In genomic region chr9:124256517-124257069, GRCh38 we compare ENCODE assay signal across 9 cellular contexts. TPM values are rescaled to one million over a fixed set of nuclear protein-coding genes. Genes with fewer than 3 reads are reported as not detected.
DNase-seq lines count a peak whose midpoint lies in the region; ATAC-seq and TF ChIP-seq lines count a peak whose summit lies in the region.
"Had no signal": no experiment of that assay in that cellular context is flagged by ENCODE, and none has a peak within 500 bp of the region (broad histone marks: within the 10 kb centered on the region; RNA-seq: fewer than 3 reads in every experiment).

No MANE protein-coding gene starts in this region.

- DNase-seq in AG20443 (ENCODE audit: low spot score): peak; percentile 89
- DNase-seq in H9: no peak
- no peak for DNase-seq in activated CD8-positive, alpha-beta T cell treated with anti-CD3 and anti-CD28 coated beads for 36 hours
- DNase-seq in kidney glomerular epithelial cell (lab: John Stamatoyannopoulos, UW): peak; percentile 92
- DNase-seq in NOMO-1 treated with DMSO at 0.1 percent for 48 hours (lab: John Stamatoyannopoulos, UW; ENCODE audit: unreplicated experiment): no peak
- DNase-seq in ascending aorta (ENCODE audit: low spot score in 2 of 2): no peak
- no peak for DNase-seq in stimulated activated CD4-positive, alpha-beta T cell treated with anti-CD3 and anti-CD28 coated beads, Interleukin-1b, Interleukin-23, amount 100 ng/mL, for 48 hours
- DNase-seq in effector memory CD4-positive, alpha-beta T cell: no peak
- DNase-seq: activated CD4-positive, alpha-beta T cell treated with anti-CD3 and anti-CD28 coated beads for 48 hours had no signal

- no peak overlapping the region for H2AFZ ChIP-seq in H9 (ENCODE audit: low read length)

- no peak overlapping the region for H2BK120ac ChIP-seq in H9 (ENCODE audit: low read depth, low read length, poor library complexity, severe bottlenecking)

- no peak overlapping the region for H3K14ac ChIP-seq in H9 (ENCODE audit: insufficient read depth, low read length)

- peaks cover 31 to 43% of the 10 kb centered on the region in 2 experiments for H3K4me1 Mint-ChIP-seq in H9
- H3K4me1 Mint-ChIP-seq in activated CD8-positive, alpha-beta T cell treated with anti-CD3 and anti-CD28 coated beads for 36 hours (ENCODE audit: low read depth): peaks cover 51% of the 10 kb centered on the region

- peak overlapping the region in 1 of 3 experiments; percentile 55; a peak in 2 of 7 replicates for H3K27ac Mint-ChIP-seq in H9
- H3K27ac Mint-ChIP-seq in activated CD8-positive, alpha-beta T cell treated with anti-CD3 and anti-CD28 coated beads for 36 hours: no peak overlapping the region

- H3K79me2 ChIP-seq in H9 (ENCODE audit: insufficient read depth, low read length): peaks cover 2% of the 10 kb centered on the region; the same call in 1 of the 2 replicates

- no peak overlapping the region for H3K4me2 ChIP-seq in H9 (ENCODE audit: insufficient read depth, insufficient read length, low read length)

- H3K27ac ChIP-seq in H9 (ENCODE audit: insufficient read length, low read depth, low read length): no peak overlapping the region
- no peak overlapping the region for H3K27ac ChIP-seq in ascending aorta
- H3K27ac ChIP-seq in effector memory CD4-positive, alpha-beta T cell (ENCODE audit: insufficient read depth, low read length, poor library complexity, severe bottlenecking): no peak overlapping the region

- TF ChIP-seq CTCF in H9 (conservative IDR thresholded peaks at IDR 0.05): no peak
- no peak for TF ChIP-seq CTCF in activated CD8-positive, alpha-beta T cell treated with anti-CD3 and anti-CD28 coated beads for 36 hours (IDR thresholded peaks at IDR 0.05)
- no peak for TF ChIP-seq CTCF in ascending aorta (IDR thresholded peaks at IDR 0.05)

- H3K27me3 ChIP-seq in H9 (ENCODE audit: insufficient read depth, low read length) (no peaks in the 10 kb centered on the region), ascending aorta (no peaks in the 10 kb centered on the region)
- no peaks in the 10 kb centered on the region for H3K27me3 ChIP-seq in effector memory CD4-positive, alpha-beta T cell (replicated peaks; ENCODE audit: control insufficient read depth, insufficient read depth, low read length, poor library complexity, severe bottlenecking)

- WGBS in H9 (ENCODE audit: extremely low coverage, insufficient read length, low lambda C conversion rate): no CpG with 5 or more reads among the region's 11 CpGs

- no peak overlapping the region for H2AK5ac ChIP-seq in H9 (ENCODE audit: insufficient read length, low read length)

- H3K9ac ChIP-seq in H9 (ENCODE audit: extremely low read depth, insufficient read length, low read length): no peak overlapping the region

- H3K79me1 ChIP-seq in H9 (ENCODE audit: insufficient read depth, low read depth, low read length, poor library complexity, severe bottlenecking): no peaks in the 10 kb centered on the region

- H2BK5ac ChIP-seq in H9 (ENCODE audit: insufficient read length, low read length): no peak overlapping the region

- H3K9me3 ChIP-seq in H9 (ENCODE audit: control insufficient read depth, low read depth, low read length): no peaks in the 10 kb centered on the region
- no peaks in the 10 kb centered on the region for H3K9me3 ChIP-seq in ascending aorta
- no peaks in the 10 kb centered on the region for H3K9me3 ChIP-seq in effector memory CD4-positive, alpha-beta T cell (ENCODE audit: control insufficient read depth, low read length)

- H4K91ac ChIP-seq in H9 (ENCODE audit: insufficient read length, low read depth, low read length): no peak overlapping the region

- no peak overlapping the region for H2BK12ac ChIP-seq in H9 (ENCODE audit: insufficient read length, low read depth, low read length)

- no peak overlapping the region for H3K23ac ChIP-seq in H9 (ENCODE audit: insufficient read length, low read depth, low read length)

- H3K4me3 ChIP-seq in ascending aorta: no peak overlapping the region
- H3K4me3 ChIP-seq in effector memory CD4-positive, alpha-beta T cell (ENCODE audit: insufficient read depth, low read depth, low read length, poor library complexity, severe bottlenecking): no peak overlapping the region

- no peak overlapping the region for H3T11ph ChIP-seq in H9 (ENCODE audit: low read length)

- H3K9me3 Mint-ChIP-seq in H9: peaks cover 0 to 4% of the 10 kb centered on the region in 2 experiments; a peak in 2 of 5 replicates
- no peaks in the 10 kb centered on the region for H3K9me3 Mint-ChIP-seq in activated CD8-positive, alpha-beta T cell treated with anti-CD3 and anti-CD28 coated beads for 36 hours

- peaks cover 2% of the 10 kb centered on the region for H4K20me1 ChIP-seq in H9 (ENCODE audit: control insufficient read depth, insufficient read depth, insufficient read length)

- no peak overlapping the region for H2BK15ac ChIP-seq in H9 (ENCODE audit: low read depth, low read length)

- no peaks in the 10 kb centered on the region for H3K36me3 ChIP-seq in ascending aorta
- H3K36me3 ChIP-seq in effector memory CD4-positive, alpha-beta T cell (ENCODE audit: control insufficient read depth, insufficient read depth, low read length): no peaks in the 10 kb centered on the region

- no peak overlapping the region for H4K8ac ChIP-seq in H9 (replicated peaks; ENCODE audit: insufficient read length, low read depth, low read length)

- H3K4me1 ChIP-seq in H9 (ENCODE audit: insufficient read depth, low read length) (no peaks in the 10 kb centered on the region; the same call in 1 of the 2 replicates), ascending aorta (peaks cover 14 to 25% of the 10 kb centered on the region in 2 donors)
- H3K4me1 ChIP-seq in effector memory CD4-positive, alpha-beta T cell (ENCODE audit: control insufficient read depth, insufficient read depth, low read length, poor library complexity, severe bottlenecking): no peaks in the 10 kb centered on the region

- ATAC-seq in activated CD8-positive, alpha-beta T cell treated with anti-CD3 and anti-CD28 coated beads for 36 hours: no peak

- intact Hi-C loops in activated CD8-positive, alpha-beta T cell treated with anti-CD3 and anti-CD28 coated beads for 36 hours (cut with micrococcal nuclease): no loop called here
- intact Hi-C loops in ascending aorta (cut with DNase I): no loop called here

- H2BK20ac ChIP-seq in H9 (ENCODE audit: low read depth, low read length, poor library complexity, severe bottlenecking): no peak overlapping the region

- H3K4me3 Mint-ChIP-seq in H9: peak overlapping the region; percentile 80 to 88
- peak overlapping the region; percentile 81 for H3K4me3 Mint-ChIP-seq in activated CD8-positive, alpha-beta T cell treated with anti-CD3 and anti-CD28 coated beads for 36 hours

- H3K36me3 Mint-ChIP-seq in H9 (ENCODE audit: insufficient read depth in 1 of 3, low read depth in 3 of 3): no peaks in the 10 kb centered on the region
- peaks cover 6% of the 10 kb centered on the region for H3K36me3 Mint-ChIP-seq in activated CD8-positive, alpha-beta T cell treated with anti-CD3 and anti-CD28 coated beads for 36 hours (ENCODE audit: low read depth)

- H3K4ac ChIP-seq in H9 (ENCODE audit: low read depth, low read length): no peak overlapping the region

- POLR2A ChIA-PET in activated CD8-positive, alpha-beta T cell treated with anti-CD3 and anti-CD28 coated beads for 36 hours (lab: Charles Lee): interaction anchor here (0.7 to 1.2 kb wide), 2 partner anchors 39 to 45 kb away, joined by 3 read pairs; no protein-coding TSS in a partner anchor

- no peak overlapping the region for H4K5ac ChIP-seq in H9 (ENCODE audit: insufficient read length, low read depth, low read length)

- H3K27me3 Mint-ChIP-seq in H9 (ENCODE audit: low read depth): peaks cover 5% of the 10 kb centered on the region
- H3K27me3 Mint-ChIP-seq in activated CD8-positive, alpha-beta T cell treated with anti-CD3 and anti-CD28 coated beads for 36 hours: peaks cover 38% of the 10 kb centered on the region

- H3K23me2 ChIP-seq in H9 (ENCODE audit: insufficient read length, low read depth, low read length, poor library complexity, severe bottlenecking): peaks cover 11% of the 10 kb centered on the region

- CTCF ChIA-PET in activated CD8-positive, alpha-beta T cell treated with anti-CD3 and anti-CD28 coated beads for 36 hours (lab: Charles Lee): interaction anchor here (0.8 to 2.5 kb wide), 3 partner anchors 11 to 130 kb away, joined by 3 to 10 read pairs (median 9); no protein-coding TSS in a partner anchor

- H3K56ac ChIP-seq in H9 (ENCODE audit: insufficient read length, low read depth, low read length): no peak overlapping the region

- no peak overlapping the region for H3K18ac ChIP-seq in H9 (ENCODE audit: insufficient read length, low read depth, low read length)

RNA-seq across cellular contexts. Expression of gene NEK6, which starts 1.2 kb away (rescaled TPM):
- total RNA-seq in H9 (2021): 13.7 and 14.3 TPM in 2 replicates
- total RNA-seq in activated CD8-positive, alpha-beta T cell treated with anti-CD3 and anti-CD28 coated beads for 36 hours: 10 to 100 TPM; 20.2 to 21.8 TPM
- 6.7 TPM for total RNA-seq in ascending aorta

Comparison
In these comparisons a context has a peak if more than half of its experiments do, and no peak if none do; other contexts are left out.
1. DNase-seq: peak in AG20443 (single experiment) and kidney glomerular epithelial cell (single experiment); none in H9 (single experiment), activated CD8-positive, alpha-beta T cell treated with anti-CD3 and anti-CD28 coated beads for 36 hours (single experiment), NOMO-1 treated with DMSO at 0.1 percent for 48 hours (single experiment), ascending aorta (0 of 2), stimulated activated CD4-positive, alpha-beta T cell treated with anti-CD3 and anti-CD28 coated beads, Interleukin-1b, Interleukin-23, amount 100 ng/mL, for 48 hours (single experiment) and effector memory CD4-positive, alpha-beta T cell (0 of 3).